In the genomic region with DNA sequence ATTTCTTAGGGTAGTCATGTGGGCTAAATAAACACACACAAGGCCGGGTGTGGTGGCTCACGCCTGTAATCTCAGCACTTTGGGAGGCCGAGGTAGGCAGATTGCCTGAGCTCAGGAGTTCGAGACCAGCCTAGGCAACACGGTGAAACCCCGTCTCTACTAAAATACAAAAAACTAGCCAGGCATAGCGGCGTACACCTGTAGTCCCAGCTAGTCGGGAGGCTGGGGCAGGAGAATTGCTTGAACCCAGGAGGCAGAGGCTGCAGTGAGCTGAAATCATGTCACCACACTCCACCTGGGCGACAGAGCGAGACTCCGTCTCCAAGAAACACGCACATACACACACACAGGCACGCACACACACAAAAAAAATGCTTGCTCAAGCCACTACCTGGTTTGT, we compare ENCODE assay signal across 4 cellular contexts. TPM values are rescaled to one million over a fixed set of nuclear protein-coding genes. Genes with fewer than 3 reads are reported as not detected.
"Had no signal": no experiment of that assay in that cellular context is flagged by ENCODE, and none has a peak within 500 bp of the region (broad histone marks: within the 10 kb centered on the region; RNA-seq: fewer than 3 reads in every experiment).

No MANE protein-coding gene starts in this region.

RNA-seq across cellular contexts. Expression of gene CLEC20A, which starts 6.6 kb away (rescaled TPM):
- total RNA-seq: LHCN-M2, M059J, MCF 10A, NCI-H460 had no signal

RNA-seq across cellular contexts. Expression of gene TEX35, which starts 9.6 kb away (rescaled TPM):
- total RNA-seq: M059J, MCF 10A, NCI-H460 had no signal
